Comparison of ENCODE assay signal across 8 cellular contexts in the genomic region with DNA sequence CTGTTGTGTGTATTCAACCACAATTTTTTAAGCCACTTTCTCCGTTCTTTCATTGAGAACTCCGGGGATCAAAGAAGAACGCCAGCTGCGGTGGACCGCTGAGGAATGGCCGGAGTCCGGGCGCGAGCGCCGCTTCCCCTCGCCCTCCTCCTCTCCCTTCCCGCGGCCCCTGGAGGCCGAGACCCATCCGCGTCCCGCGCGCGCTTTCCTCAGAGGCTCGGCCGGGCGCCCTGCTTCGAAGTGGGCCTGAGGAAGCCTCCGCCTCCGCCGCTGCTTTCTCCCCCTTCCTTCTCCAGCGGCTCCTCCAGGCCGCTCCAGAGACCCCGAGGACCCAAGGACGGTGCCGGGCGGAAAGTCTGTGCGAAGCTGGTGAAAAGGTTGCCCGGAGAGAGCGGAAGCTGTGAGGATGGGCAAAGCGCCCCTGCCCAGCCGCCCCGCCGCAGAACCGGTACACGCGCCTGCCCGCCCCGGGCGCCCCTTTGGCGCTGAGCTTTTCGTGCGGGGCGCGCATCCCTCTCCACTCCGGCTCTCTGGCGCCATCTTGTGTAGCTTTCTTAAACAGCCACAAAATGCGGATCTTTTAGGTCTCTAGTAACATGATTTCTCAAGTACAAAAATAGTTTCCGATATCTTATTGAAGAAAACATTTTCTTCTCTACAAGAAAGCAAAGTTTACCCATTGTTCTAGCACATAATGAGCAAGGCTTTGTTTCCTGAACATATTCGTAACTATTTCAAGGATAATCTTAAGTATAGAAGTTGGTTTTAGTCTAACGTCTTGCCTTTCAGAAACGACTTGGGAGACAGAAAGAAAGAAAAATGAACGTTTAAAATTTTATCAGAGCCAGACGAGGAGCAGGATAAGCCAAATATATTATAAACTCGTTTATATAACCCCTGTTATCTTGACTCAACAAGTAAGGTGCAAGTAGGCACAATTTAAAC. TPM values are rescaled to one million over a fixed set of nuclear protein-coding genes. Genes with fewer than 3 reads are reported as not detected.
DNase-seq lines count a peak whose midpoint lies in the region; ATAC-seq, FAIRE-seq and TF ChIP-seq lines count a peak whose summit lies in the region.

No MANE protein-coding gene starts in this region.

- H3K27me3 ChIP-seq in neuron (ENCODE audit: insufficient read depth, low read length) (no peaks in the 10 kb centered on the region), stomach smooth muscle (ENCODE audit: control insufficient read depth in 1 of 2, insufficient read depth in 2 of 2, low read length in 2 of 2) (no peaks in the 10 kb centered on the region)

- peak; percentile 92 for ATAC-seq in GM21528 (IDR thresholded peaks at IDR 0.05; ENCODE audit: low FRiP score, unreplicated experiment)

- FAIRE-seq in D721Med (lab: Jason Lieb, UNC) (no peak), frontal cortex (lab: Jason Lieb, UNC) (peak; percentile 63)

- TF ChIP-seq CTCF in D721Med (IDR thresholded peaks at IDR 0.05; ENCODE audit: insufficient read depth, missing control alignments): peak; percentile 93

- H3K36me3 ChIP-seq in neuron (ENCODE audit: insufficient read depth, low read length) (no peaks in the 10 kb centered on the region), stomach smooth muscle (ENCODE audit: control insufficient read depth in 2 of 2, insufficient read depth in 2 of 2, low read length in 2 of 2) (no peaks in the 10 kb centered on the region)

- peak overlapping the region; percentile 84 for H3K27ac ChIP-seq in stomach smooth muscle (ENCODE audit: low read length)

- no peaks in the 10 kb centered on the region for H3K9me3 ChIP-seq in neuron (ENCODE audit: low read length)
- H3K9me3 ChIP-seq in stomach smooth muscle (ENCODE audit: control insufficient read depth in 2 of 2, low read length in 2 of 2): peaks cover 0 to 7% of the 10 kb centered on the region in 2 donors

- H3K4me1 ChIP-seq in neuron (ENCODE audit: insufficient read depth, low read length): peaks cover 15% of the 10 kb centered on the region
- H3K4me1 ChIP-seq in stomach smooth muscle (ENCODE audit: control insufficient read depth, insufficient read depth, low read length): peaks cover 11% of the 10 kb centered on the region

- DNase-seq in D721Med (ENCODE audit: insufficient read length, low spot score): peak; percentile 30
- DNase-seq in Kasumi-1 (lab: John Stamatoyannopoulos, UW): peak; percentile 75 to 90
- peak; percentile 47 to 69 for DNase-seq in SHP77 (lab: John Stamatoyannopoulos, UW)
- DNase-seq in activated gamma-delta T cell treated with anti-CD3 and anti-CD28 coated beads, Interleukin-2, amount 50 U/mL, for 16 hours (ENCODE audit: low read depth): peak; percentile 64
- DNase-seq in frontal cortex (ENCODE audit: low spot score in 2 of 2): peak; percentile 65 to 67

- peak overlapping the region; percentile 86 to 89 for H3K9ac ChIP-seq in stomach smooth muscle (ENCODE audit: low read length in 2 of 2)

- H3K4me3 ChIP-seq in neuron (ENCODE audit: low read length) (peak overlapping the region; percentile 70), stomach smooth muscle (ENCODE audit: low read length in 2 of 2) (peak overlapping the region; percentile 80 to 83)

- peak overlapping the region; percentile 67 for H2AFZ ChIP-seq in neuron (ENCODE audit: low read depth, low read length)

RNA-seq across cellular contexts. Expression of gene FAM174B, which starts 59.2 kb away (rescaled TPM):
- 16.7 TPM for total RNA-seq in frontal cortex

Comparison
In these comparisons a context has a peak if more than half of its experiments do, and no peak if none do; other contexts are left out.
1. Peak in every context shown above with its lines: DNase-seq, ATAC-seq, H3K4me3 ChIP-seq and H3K27ac ChIP-seq.
2. DNase-seq: peak in every context shown above with its lines; median percentile 82 in Kasumi-1; 66 in frontal cortex; 64 in activated gamma-delta T cell treated with anti-CD3 and anti-CD28 coated beads, Interleukin-2, amount 50 U/mL, for 16 hours; 58 in SHP77; 30 in D721Med.